11 cellular contexts compared by ENCODE assay signal in genomic region chr3:50573566-50574279, GRCh38. TPM values are rescaled to one million over a fixed set of nuclear protein-coding genes. Genes with fewer than 3 reads are reported as not detected.
DNase-seq lines count a peak whose midpoint lies in the region; ATAC-seq and TF ChIP-seq lines count a peak whose summit lies in the region.
"Had no signal": no experiment of that assay in that cellular context is flagged by ENCODE, and none has a peak within 500 bp of the region (broad histone marks: within the 10 kb centered on the region; RNA-seq: fewer than 3 reads in every experiment).

No MANE protein-coding gene starts in this region.

- H4K20me1 ChIP-seq in BLaER1 treated with 17β-estradiol and CSF1 and Interleukin-3, amounts not matched to agents 10 nM and 100 nM = no peaks in the 10 kb centered on the region; a peak in 1 of 22 replicates
- no peaks in the 10 kb centered on the region for H4K20me1 ChIP-seq in GM23248 (ENCODE audit: insufficient read depth)

- no peak overlapping the region for H3K4me3 ChIP-seq in BLaER1 treated with 17β-estradiol and CSF1 and Interleukin-3, amounts not matched to agents 10 nM and 100 nM
- H3K4me3 ChIP-seq in ascending aorta (no peak overlapping the region), GM23248 (no peak overlapping the region)
- H3K4me3 ChIP-seq: adrenal gland, ovary, tibial nerve had no signal

- intact Hi-C loops in ascending aorta (cut with DNase I) = no loop called here

- peak overlapping the region in 5 of 11 experiments; percentile 28 to 58 (median 43); a peak in 4 of 22 replicates for H3K27ac ChIP-seq in BLaER1 treated with 17β-estradiol and CSF1 and Interleukin-3, amounts not matched to agents 10 nM and 100 nM
- H3K27ac ChIP-seq in ascending aorta = no peak overlapping the region
- no peak overlapping the region for H3K27ac ChIP-seq in GM23248
- H3K27ac ChIP-seq: adrenal gland, ovary, tibial nerve had no signal

- H3K9ac ChIP-seq in BLaER1 treated with 17β-estradiol and CSF1 and Interleukin-3, amounts not matched to agents 10 nM and 100 nM = peak overlapping the region in 8 of 11 experiments; percentile 1 to 73 (median 43); a peak in 10 of 22 replicates
- H3K9ac ChIP-seq in GM23248 = no peak overlapping the region

- ATAC-seq in HG03439 (IDR thresholded peaks at IDR 0.05; ENCODE audit: unreplicated experiment) = no peak

- peaks cover 42 to 73% (median 52%) of the 10 kb centered on the region in 11 experiments for H3K36me3 ChIP-seq in BLaER1 treated with 17β-estradiol and CSF1 and Interleukin-3, amounts not matched to agents 10 nM and 100 nM
- H3K36me3 ChIP-seq in ascending aorta (peaks cover 9 to 28% of the 10 kb centered on the region in 2 donors), GM23248 (ENCODE audit: low read depth) (no peaks in the 10 kb centered on the region)
- H3K36me3 ChIP-seq: ovary had no signal

- H3F3A ChIP-seq in GM23248 (ENCODE audit: insufficient read depth) = no peaks in the 10 kb centered on the region

- H3K79me2 ChIP-seq in GM23248 (ENCODE audit: insufficient read depth) = peaks cover 14% of the 10 kb centered on the region

- peak overlapping the region in 2 of 11 experiments; percentile 61 to 71; a peak in 2 of 22 replicates for H3K4me2 ChIP-seq in BLaER1 treated with 17β-estradiol and CSF1 and Interleukin-3, amounts not matched to agents 10 nM and 100 nM
- no peak overlapping the region for H3K4me2 ChIP-seq in GM23248 (ENCODE audit: unreplicated experiment)

- peak; percentile 44 to 71 for DNase-seq in activated CD4-positive, alpha-beta T cell treated with anti-CD3 and anti-CD28 coated beads, Interleukin-2, amount 50 U/mL, for 24 hours (ENCODE audit: low read depth in 1 of 2, low spot score in 1 of 2)
- DNase-seq in activated naive CD8-positive, alpha-beta T cell treated with anti-CD3 and anti-CD28 coated beads, Interleukin-2, amount 50 U/mL, for 16 hours (ENCODE audit: low read depth, low spot score) = peak; percentile 66
- DNase-seq in stimulated activated CD4-positive, alpha-beta T cell treated with anti-CD3 and anti-CD28 coated beads, Interleukin-2, amount 100 ng/mL, for 24 hours = peak; percentile 68 to 76
- DNase-seq in ascending aorta (ENCODE audit: low spot score in 2 of 2) = no peak
- no peak for DNase-seq in GM23248
- DNase-seq in GM13976 (ENCODE audit: low spot score) = no peak
- DNase-seq: adrenal gland, ovary had no signal

- H3K9me3 ChIP-seq in BLaER1 treated with 17β-estradiol and CSF1 and Interleukin-3, amounts not matched to agents 10 nM and 100 nM (replicated peaks in 1 of 11) = no peaks in the 10 kb centered on the region
- H3K9me3 ChIP-seq in ascending aorta (no peaks in the 10 kb centered on the region), GM23248 (ENCODE audit: low read depth) (no peaks in the 10 kb centered on the region)
- H3K9me3 ChIP-seq: adrenal gland, ovary, tibial nerve had no signal

- no peak overlapping the region for H2AFZ ChIP-seq in GM23248

- H3K27me3 ChIP-seq in BLaER1 treated with 17β-estradiol and CSF1 and Interleukin-3, amounts not matched to agents 10 nM and 100 nM = no peaks in the 10 kb centered on the region
- H3K27me3 ChIP-seq in ascending aorta = no peaks in the 10 kb centered on the region
- no peaks in the 10 kb centered on the region for H3K27me3 ChIP-seq in GM23248 (replicated peaks; ENCODE audit: insufficient read depth)
- H3K27me3 ChIP-seq: adrenal gland, ovary, tibial nerve had no signal

- in situ Hi-C loops in GM23248 (cut with MboI) = no loop called here
- in situ Hi-C loops in GM13976 (cut with MboI; ENCODE audit: low sequenced_read_pairs, unreplicated experiment) = loop anchor here (5.0 kb wide), 1 partner anchor 39 kb away; the partner anchor contains the start of gene CISH

- H3K9me2 ChIP-seq in GM23248 (ENCODE audit: insufficient read depth) = no peaks in the 10 kb centered on the region

- H3K4me1 ChIP-seq in BLaER1 treated with 17β-estradiol and CSF1 and Interleukin-3, amounts not matched to agents 10 nM and 100 nM = peaks cover 14 to 58% (median 30%) of the 10 kb centered on the region in 10 experiments
- H3K4me1 ChIP-seq in ascending aorta (peaks cover 0 to 11% of the 10 kb centered on the region in 2 donors), GM23248 (ENCODE audit: insufficient read depth) (peaks cover 11% of the 10 kb centered on the region; the same call in 1 of the 2 replicates)

- TF ChIP-seq CTCF in ascending aorta (IDR thresholded peaks at IDR 0.05) (no peak), GM13976 (IDR thresholded peaks at IDR 0.05; ENCODE audit: borderline replicate concordance, control extremely low read depth, extremely low read depth, insufficient read depth, missing control alignments) (no peak)

- WGBS in GM23248 (ENCODE audit: low coverage in 1 of 2, low lambda C conversion rate in 2 of 2, missing lambda C conversion rate in 2 of 2), 2 experiments = 85 to 87% methylated on average over 7 of the region's 7 CpGs

RNA-seq across cellular contexts. Expression of gene HEMK1, which starts 4.4 kb away (rescaled TPM):
- 13.1 TPM for total RNA-seq in ascending aorta
- 15.8 and 15.9 TPM in 2 replicates for total RNA-seq in GM23248 (2014; rRNA removed; shearing (Covaris generic))
- 17.3 and 18.4 TPM in 2 replicates for polyA plus RNA-seq in GM23248 (2016; fragmentation: Nextera tagmentation; extraction: Ambion mirVana)

RNA-seq across cellular contexts. Expression of gene C3orf18, which starts 6.2 kb away (rescaled TPM):
- total RNA-seq in ascending aorta = 29.5 TPM
- 17.4 and 36.8 TPM in 2 replicates for total RNA-seq in GM23248 (2014; rRNA removed; shearing (Covaris generic))
- 17.3 and 19.3 TPM in 2 replicates for polyA plus RNA-seq in GM23248 (2016; fragmentation: Nextera tagmentation; extraction: Ambion mirVana)

RNA-seq across cellular contexts. Expression of gene CISH, which starts 37.9 kb away (rescaled TPM):
- total RNA-seq in ascending aorta = 6.1 TPM
- total RNA-seq in GM23248 (2014; rRNA removed; shearing (Covaris generic)) = 1.0 and 1.1 TPM in 2 replicates
- 0.79 and 1.6 TPM in 2 replicates for polyA plus RNA-seq in GM23248 (2016; fragmentation: Nextera tagmentation; extraction: Ambion mirVana)

RNA-seq across cellular contexts. Expression of gene MAPKAPK3, which starts 43.2 kb away (rescaled TPM):
- 23.7 TPM for total RNA-seq in ascending aorta
- total RNA-seq in GM23248 (2014; rRNA removed; shearing (Covaris generic)) = 61.5 and 72.1 TPM in 2 replicates
- polyA plus RNA-seq in GM23248 (2016; fragmentation: Nextera tagmentation; extraction: Ambion mirVana) = 33.2 and 35.4 TPM in 2 replicates

Comparison
In these comparisons a context has a peak if more than half of its experiments do, and no peak if none do; other contexts are left out.
1. DNase-seq: peak in activated CD4-positive, alpha-beta T cell treated with anti-CD3 and anti-CD28 coated beads, Interleukin-2, amount 50 U/mL, for 24 hours (2 of 2), activated naive CD8-positive, alpha-beta T cell treated with anti-CD3 and anti-CD28 coated beads, Interleukin-2, amount 50 U/mL, for 16 hours (single experiment) and stimulated activated CD4-positive, alpha-beta T cell treated with anti-CD3 and anti-CD28 coated beads, Interleukin-2, amount 100 ng/mL, for 24 hours (2 of 2); none in ascending aorta (0 of 2), GM23248 (single experiment) and GM13976 (single experiment).